Comparison of ENCODE assay signal across 1 cellular context in the genomic region with DNA sequence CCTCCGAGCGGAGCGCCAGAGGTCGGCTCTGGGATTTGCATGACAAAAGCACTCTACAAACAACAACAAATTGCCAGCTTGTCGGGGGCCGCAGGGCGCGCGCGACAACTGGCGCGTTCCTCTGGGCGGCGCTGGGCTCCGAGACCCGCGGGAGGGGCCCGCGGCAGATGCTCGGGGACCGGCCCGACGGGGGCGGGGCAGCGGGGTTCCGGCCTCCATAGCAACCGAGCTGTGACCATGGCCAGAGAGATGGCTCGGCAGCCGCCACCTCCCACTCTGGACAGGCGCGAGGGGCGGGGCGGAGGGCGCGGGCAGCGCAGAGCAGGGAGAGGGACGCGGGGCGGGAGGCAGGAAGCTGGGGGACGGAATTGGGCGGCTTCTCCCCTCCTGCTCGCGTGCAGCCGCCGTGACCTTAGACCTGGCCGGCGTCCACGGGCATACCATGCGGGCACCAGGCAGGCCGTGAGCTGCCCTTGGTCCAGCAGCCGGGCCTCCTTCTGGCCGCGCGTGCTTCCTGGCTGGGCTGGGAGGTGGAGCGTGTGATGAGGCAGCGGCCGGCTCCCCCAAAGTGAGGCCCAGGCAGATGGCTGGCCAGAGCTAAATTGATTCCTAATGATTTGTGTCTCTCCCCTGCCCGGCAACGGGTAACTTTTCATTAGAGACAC.
TF ChIP-seq lines count a peak whose summit lies in the region.

No MANE protein-coding gene starts in this region.

TF ChIP-seq in GM12878, 131 proteins besides CTCF, POLR2A, EP300 and RAD21 (continued from another document):
- TF ChIP-seq, protein P1, sequence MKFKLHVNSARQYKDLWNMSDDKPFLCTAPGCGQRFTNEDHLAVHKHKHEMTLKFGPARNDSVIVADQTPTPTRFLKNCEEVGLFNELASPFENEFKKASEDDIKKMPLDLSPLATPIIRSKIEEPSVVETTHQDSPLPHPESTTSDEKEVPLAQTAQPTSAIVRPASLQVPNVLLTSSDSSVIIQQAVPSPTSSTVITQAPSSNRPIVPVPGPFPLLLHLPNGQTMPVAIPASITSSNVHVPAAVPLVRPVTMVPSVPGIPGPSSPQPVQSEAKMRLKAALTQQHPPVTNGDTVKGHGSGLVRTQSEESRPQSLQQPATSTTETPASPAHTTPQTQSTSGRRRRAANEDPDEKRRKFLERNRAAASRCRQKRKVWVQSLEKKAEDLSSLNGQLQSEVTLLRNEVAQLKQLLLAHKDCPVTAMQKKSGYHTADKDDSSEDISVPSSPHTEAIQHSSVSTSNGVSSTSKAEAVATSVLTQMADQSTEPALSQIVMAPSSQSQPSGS (IDR thresholded peaks at IDR 0.05; ENCODE audit: low read length): no peak
- TF ChIP-seq EZH2 (IDR thresholded peaks at IDR 0.05; ENCODE audit: borderline replicate concordance, control insufficient read depth, low read depth, low read length) (no peak), NR2C2 (IDR thresholded peaks at IDR 0.05; ENCODE audit: borderline replicate concordance, control insufficient read depth, insufficient read length, low read depth) (no peak), STAT1 (conservative IDR thresholded peaks at IDR 0.05) (no peak)
